16 cellular contexts compared by ENCODE assay signal in genomic region chr7:130490287-130490686, GRCh38. TPM values are rescaled to one million over a fixed set of nuclear protein-coding genes. Genes with fewer than 3 reads are reported as not detected.
DNase-seq lines count a peak whose midpoint lies in the region; ATAC-seq and TF ChIP-seq lines count a peak whose summit lies in the region.
"Had no signal": no experiment of that assay in that cellular context is flagged by ENCODE, and none has a peak within 500 bp of the region (broad histone marks: within the 10 kb centered on the region; RNA-seq: fewer than 3 reads in every experiment).

No MANE protein-coding gene starts in this region.

- H4K20me1 ChIP-seq in PC-3 (ENCODE audit: low read length), result no peaks in the 10 kb centered on the region

- peaks cover 37% of the 10 kb centered on the region in 2 donors for H3K27me3 Mint-ChIP-seq in natural killer cell treated with Interleukin-12 subunit alpha and Interleukin-12 subunit beta and Interleukin-15 and Interleukin-18, amount 100 ng/mL, for 72 hours

- H3K4me3 ChIP-seq in suprapubic skin (peak overlapping the region; percentile 53), PC-3 (ENCODE audit: low read length) (no peak overlapping the region)

- peaks cover 23 to 24% of the 10 kb centered on the region in 2 donors for H3K4me1 Mint-ChIP-seq in natural killer cell treated with Interleukin-12 subunit alpha and Interleukin-12 subunit beta and Interleukin-15 and Interleukin-18, amount 100 ng/mL, for 72 hours (ENCODE audit: low read depth in 2 of 2)

- 76% methylated on average over 16 of the region's 16 CpGs for WGBS in suprapubic skin

- no peak overlapping the region for H3K27ac Mint-ChIP-seq in natural killer cell treated with Interleukin-12 subunit alpha and Interleukin-12 subunit beta and Interleukin-15 and Interleukin-18, amount 100 ng/mL, for 72 hours
- H3K27ac Mint-ChIP-seq: activated CD4-positive, alpha-beta T cell treated with anti-CD3 and anti-CD28 coated beads, Interleukin-2, amount 10 ng/mL, durations not matched to agents 24 days and 14 days had no signal

- H3K36me3 ChIP-seq in suprapubic skin (no peaks in the 10 kb centered on the region), PC-3 (ENCODE audit: low read depth, low read length) (no peaks in the 10 kb centered on the region; the same call in 1 of the 2 replicates)
- H3K36me3 ChIP-seq: SJSA1, vagina had no signal

- BruUV-seq in PC-3 (replicated peaks; lab: Mats Ljungman, UMichigan), result no TSS peak

- ATAC-seq in GM19023 (IDR thresholded peaks at IDR 0.05; ENCODE audit: unreplicated experiment) (no peak), PC-3 (no peak)
- no peak for ATAC-seq in natural killer cell treated with Interleukin-12 subunit alpha and Interleukin-12 subunit beta and Interleukin-15 and Interleukin-18, amount 100 ng/mL, for 72 hours

- H2AFZ ChIP-seq in PC-3 (ENCODE audit: low read length), result no peak overlapping the region

- H3K36me3 Mint-ChIP-seq in natural killer cell treated with Interleukin-12 subunit alpha and Interleukin-12 subunit beta and Interleukin-15 and Interleukin-18, amount 100 ng/mL, for 72 hours, result no peaks in the 10 kb centered on the region

- no peak for TF ChIP-seq POLR2A in suprapubic skin (IDR thresholded peaks at IDR 0.05)

- no peak overlapping the region for H3K9ac ChIP-seq in PC-3 (ENCODE audit: low read length)
- H3K9ac ChIP-seq: KMS-11, parathyroid adenoma had no signal

- POLR2A ChIA-PET in PC-3 (lab: Charles Lee; ENCODE audit: unreplicated experiment), result no interaction called here

- H3K4me1 ChIP-seq in suprapubic skin, result peaks cover 21% of the 10 kb centered on the region
- H3K4me1 ChIP-seq in PC-3 (ENCODE audit: insufficient read depth, low read length), result peaks cover 14% of the 10 kb centered on the region

- DNase-seq in NCI-H524 (lab: John Stamatoyannopoulos, UW), result peak; percentile 6 to 51
- no peak for DNase-seq in NCI-H524 treated with DMSO at 0.1 percent for 48 hours (lab: John Stamatoyannopoulos, UW)
- peak; percentile 5 for DNase-seq in cerebellar cortex (ENCODE audit: low spot score)
- DNase-seq in left kidney (ENCODE audit: low read depth, low spot score), result peak; percentile 96
- DNase-seq in suprapubic skin (ENCODE audit: low spot score in 2 of 2), result no peak
- no peak for DNase-seq in PC-3
- no peak for DNase-seq in natural killer cell treated with Interleukin-12 subunit alpha and Interleukin-12 subunit beta and Interleukin-15 and Interleukin-18, amount 100 ng/mL, for 72 hours (ENCODE audit: low spot score)
- DNase-seq: activated effector memory CD4-positive, alpha-beta T cell treated with anti-CD3 and anti-CD28 coated beads, Interleukin-2, amount 50 U/mL, for 16 hours; effector CD4-positive, alpha-beta T cell had no signal

- TF ChIP-seq CTCF in suprapubic skin (IDR thresholded peaks at IDR 0.05) (no peak), PC-3 (conservative IDR thresholded peaks at IDR 0.05; ENCODE audit: low read depth, low read length) (no peak)

- H3K27me3 ChIP-seq in suprapubic skin, result no peaks in the 10 kb centered on the region
- no peaks in the 10 kb centered on the region for H3K27me3 ChIP-seq in PC-3 (ENCODE audit: low read length)
- H3K27me3 ChIP-seq: SJSA1, vagina had no signal

- TF ChIP-seq EP300 in suprapubic skin (IDR thresholded peaks at IDR 0.05), result no peak

- H3K27ac ChIP-seq in suprapubic skin (no peak overlapping the region), PC-3 (ENCODE audit: low read length) (no peak overlapping the region)
- H3K27ac ChIP-seq: KMS-11, parathyroid adenoma, SJSA1, vagina had no signal

- H3K4me2 ChIP-seq in PC-3 (ENCODE audit: low read length), result no peak overlapping the region
- H3K4me2 ChIP-seq: KMS-11 had no signal

- no peaks in the 10 kb centered on the region for H3K9me3 ChIP-seq in suprapubic skin
- H3K9me3 ChIP-seq in PC-3 (ENCODE audit: low read length), result no peaks in the 10 kb centered on the region
- H3K9me3 ChIP-seq: vagina had no signal

- H3F3A ChIP-seq in PC-3 (ENCODE audit: low read length, unreplicated experiment), result no peaks in the 10 kb centered on the region

- CTCF ChIA-PET in PC-3 (lab: Charles Lee), result no interaction called here

- peaks cover 61% of the 10 kb centered on the region for H3K79me2 ChIP-seq in PC-3 (ENCODE audit: low read length)
- H3K79me2 ChIP-seq: parathyroid adenoma had no signal

- H3K9me2 ChIP-seq in PC-3 (replicated peaks; ENCODE audit: low read length), result no peaks in the 10 kb centered on the region

- intact Hi-C loops in PC-3 (cut with micrococcal nuclease), result loop anchor here (2.0 kb wide), 1 partner anchor 247 kb away; no protein-coding TSS in a partner anchor

- no peak overlapping the region for H3K4me3 Mint-ChIP-seq in natural killer cell treated with Interleukin-12 subunit alpha and Interleukin-12 subunit beta and Interleukin-15 and Interleukin-18, amount 100 ng/mL, for 72 hours

- no peaks in the 10 kb centered on the region for H3K9me3 Mint-ChIP-seq in natural killer cell treated with Interleukin-12 subunit alpha and Interleukin-12 subunit beta and Interleukin-15 and Interleukin-18, amount 100 ng/mL, for 72 hours
- H3K9me3 Mint-ChIP-seq: activated CD4-positive, alpha-beta T cell treated with anti-CD3 and anti-CD28 coated beads, Interleukin-2, amount 10 ng/mL, durations not matched to agents 24 days and 14 days had no signal

RNA-seq across cellular contexts. Expression of gene MEST, which starts 1.6 kb away (rescaled TPM):
- 10 to 100 TPM in 3 of 4 donors, 1 to 10 TPM in 1; 7.5 to 17.5 (median 12.4) TPM for total RNA-seq in suprapubic skin
- 21.1 and 25.2 TPM in 2 replicates for total RNA-seq in PC-3 (2014; rRNA removed)
- 1 to 10 TPM in 1 of 2 donors, under 1 TPM in 1; 0.73 to 1.3 TPM for total RNA-seq in natural killer cell treated with Interleukin-12 subunit alpha and Interleukin-12 subunit beta and Interleukin-15 and Interleukin-18, amount 100 ng/mL, for 72 hours
- total RNA-seq: A172 had no signal

RNA-seq across cellular contexts. Expression of gene CEP41, which starts 49.5 kb away (rescaled TPM):
- total RNA-seq in suprapubic skin (1 to 10 TPM; 1.1 to 4.6 (median 4.2) TPM), PC-3 (2014; rRNA removed) (10.4 and 10.7 TPM in 2 replicates)
- 10 to 100 TPM; 11.3 to 17.7 TPM for total RNA-seq in natural killer cell treated with Interleukin-12 subunit alpha and Interleukin-12 subunit beta and Interleukin-15 and Interleukin-18, amount 100 ng/mL, for 72 hours

Comparison
In these comparisons a context has a peak if more than half of its experiments do, and no peak if none do; other contexts are left out.
1. DNase-seq: peak in NCI-H524 (2 of 2), cerebellar cortex (single experiment) and left kidney (single experiment); none in NCI-H524 treated with DMSO at 0.1 percent for 48 hours (single experiment), suprapubic skin (0 of 2), PC-3 (single experiment) and natural killer cell treated with Interleukin-12 subunit alpha and Interleukin-12 subunit beta and Interleukin-15 and Interleukin-18, amount 100 ng/mL, for 72 hours (single experiment).